In the genomic region with DNA sequence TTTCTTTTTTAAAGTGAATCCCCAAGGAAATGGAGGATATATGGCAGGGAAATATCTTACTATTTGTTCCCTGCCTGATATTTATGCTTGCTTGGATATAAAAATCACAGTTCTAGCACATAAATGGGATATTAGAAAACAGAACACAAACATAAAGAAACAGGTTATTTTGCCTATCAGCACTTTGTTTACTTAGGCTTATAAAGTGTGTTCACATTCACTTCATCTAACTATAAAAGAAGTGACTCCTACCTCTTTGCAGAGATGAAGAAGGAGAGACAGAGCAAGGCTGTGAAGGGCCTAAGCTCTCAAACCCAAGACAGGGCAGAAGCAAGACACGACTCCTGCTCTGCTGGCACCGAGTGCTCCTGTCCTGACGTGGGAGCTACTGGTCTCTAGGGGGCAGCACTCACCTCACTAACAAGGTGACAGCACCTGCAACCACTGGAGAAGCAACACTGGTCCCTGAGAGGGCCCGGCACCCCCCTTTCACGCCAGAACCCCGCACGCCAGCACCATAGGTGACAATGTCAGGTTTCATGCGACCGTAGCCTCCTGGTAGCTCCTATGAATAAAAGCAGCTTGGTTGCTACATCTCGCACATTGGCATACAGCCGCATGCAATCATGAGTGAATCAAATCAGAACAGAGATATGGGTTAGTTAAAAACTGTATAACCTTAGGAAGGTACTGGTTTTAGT, we compare ENCODE assay signal across 8 cellular contexts. TPM values are rescaled to one million over a fixed set of nuclear protein-coding genes. Genes with fewer than 3 reads are reported as not detected.
DNase-seq lines count a peak whose midpoint lies in the region; ATAC-seq and TF ChIP-seq lines count a peak whose summit lies in the region.

No MANE protein-coding gene starts in this region.

- H3K4me3 Mint-ChIP-seq in activated T-cell treated with anti-CD3 and anti-CD28 coated beads, Interleukin-2, amount 50 U/mL, for 24 hours, result no peak overlapping the region
- H3K4me3 Mint-ChIP-seq in osteocyte (ENCODE audit: unreplicated experiment), result no peak overlapping the region

- TF ChIP-seq CTCF in GM12872 (IDR thresholded peaks at IDR 0.05; ENCODE audit: insufficient read depth, low read depth, low read length) (peak; percentile 95), osteocyte (IDR thresholded peaks at IDR 0.05) (peak; percentile 76), upper lobe of left lung (IDR thresholded peaks at IDR 0.05) (peak; percentile 44 to 77 (median 66))

- no peaks in the 10 kb centered on the region for H3K9me3 ChIP-seq in upper lobe of left lung

- H3K4me1 Mint-ChIP-seq in activated T-cell treated with anti-CD3 and anti-CD28 coated beads, Interleukin-2, amount 50 U/mL, for 24 hours (ENCODE audit: low read depth), result peaks cover 45% of the 10 kb centered on the region
- no peaks in the 10 kb centered on the region for H3K4me1 Mint-ChIP-seq in osteocyte (ENCODE audit: unreplicated experiment)

- peaks cover 0 to 4% (median 2%) of the 10 kb centered on the region in 4 donors for H3K4me1 ChIP-seq in upper lobe of left lung

- no peaks in the 10 kb centered on the region for H3K9me3 Mint-ChIP-seq in activated T-cell treated with anti-CD3 and anti-CD28 coated beads, Interleukin-2, amount 50 U/mL, for 24 hours
- H3K9me3 Mint-ChIP-seq in osteocyte (ENCODE audit: unreplicated experiment), result no peaks in the 10 kb centered on the region

- ATAC-seq in HG03442 (IDR thresholded peaks at IDR 0.05; ENCODE audit: unreplicated experiment) (peak; percentile 47), upper lobe of left lung (ENCODE audit: low FRiP score in 2 of 2) (peak; percentile 61 to 75), GM19324 (IDR thresholded peaks at IDR 0.05; ENCODE audit: low FRiP score, unreplicated experiment) (no peak)

- peaks cover 20 to 87% (median 60%) of the 10 kb centered on the region in 4 donors for H3K36me3 ChIP-seq in upper lobe of left lung

- H3K27me3 ChIP-seq in upper lobe of left lung, result no peaks in the 10 kb centered on the region

- no peak for TF ChIP-seq EP300 in upper lobe of left lung (IDR thresholded peaks at IDR 0.05)

- H3K36me3 Mint-ChIP-seq in activated T-cell treated with anti-CD3 and anti-CD28 coated beads, Interleukin-2, amount 50 U/mL, for 24 hours (ENCODE audit: low read depth), result peaks cover 93% of the 10 kb centered on the region
- H3K36me3 Mint-ChIP-seq in osteocyte (ENCODE audit: unreplicated experiment), result peaks cover 40% of the 10 kb centered on the region

- H3K4me3 ChIP-seq in upper lobe of left lung, result no peak overlapping the region

- TF ChIP-seq POLR2A in upper lobe of left lung (IDR thresholded peaks at IDR 0.05), result no peak

- H3K27ac Mint-ChIP-seq in activated T-cell treated with anti-CD3 and anti-CD28 coated beads, Interleukin-2, amount 50 U/mL, for 24 hours, result no peak overlapping the region
- no peak overlapping the region for H3K27ac Mint-ChIP-seq in osteocyte (ENCODE audit: unreplicated experiment)

- H3K27me3 Mint-ChIP-seq in activated T-cell treated with anti-CD3 and anti-CD28 coated beads, Interleukin-2, amount 50 U/mL, for 24 hours, result no peaks in the 10 kb centered on the region
- no peaks in the 10 kb centered on the region for H3K27me3 Mint-ChIP-seq in osteocyte (ENCODE audit: unreplicated experiment)

- no peak overlapping the region for H3K27ac ChIP-seq in upper lobe of left lung

- WGBS in upper lobe of left lung, 2 donors, result 49 to 52% methylated on average over 10 to 11 of the region's 11 CpGs

- DNase-seq in OCI-M1 (lab: John Stamatoyannopoulos, UW) (peak; percentile 62), fibroblast of peridontal ligament (ENCODE audit: extremely low read depth) (peak; percentile 50), osteocyte (ENCODE audit: extremely low spot score, unreplicated experiment) (no peak), upper lobe of left lung (peak; percentile 55 to 80)
- DNase-seq in activated T-cell treated with anti-CD3 and anti-CD28 coated beads, Interleukin-2, amount 50 U/mL, for 24 hours, result peak; percentile 74

RNA-seq across cellular contexts. Expression of gene MBTPS1, which starts 32.0 kb away (rescaled TPM):
- total RNA-seq in osteocyte, result 130 and 136 TPM in 2 replicates
- 100 to 1,000 TPM in 4 of 6 donors, 10 to 100 TPM in 2; 83.6 to 156 (median 105) TPM for total RNA-seq in upper lobe of left lung

RNA-seq across cellular contexts. Expression of gene SLC38A8, which starts 42.1 kb away (rescaled TPM):
- total RNA-seq in osteocyte, result not detected in 2 replicates
- not detected for total RNA-seq in upper lobe of left lung
